In the genomic region with DNA sequence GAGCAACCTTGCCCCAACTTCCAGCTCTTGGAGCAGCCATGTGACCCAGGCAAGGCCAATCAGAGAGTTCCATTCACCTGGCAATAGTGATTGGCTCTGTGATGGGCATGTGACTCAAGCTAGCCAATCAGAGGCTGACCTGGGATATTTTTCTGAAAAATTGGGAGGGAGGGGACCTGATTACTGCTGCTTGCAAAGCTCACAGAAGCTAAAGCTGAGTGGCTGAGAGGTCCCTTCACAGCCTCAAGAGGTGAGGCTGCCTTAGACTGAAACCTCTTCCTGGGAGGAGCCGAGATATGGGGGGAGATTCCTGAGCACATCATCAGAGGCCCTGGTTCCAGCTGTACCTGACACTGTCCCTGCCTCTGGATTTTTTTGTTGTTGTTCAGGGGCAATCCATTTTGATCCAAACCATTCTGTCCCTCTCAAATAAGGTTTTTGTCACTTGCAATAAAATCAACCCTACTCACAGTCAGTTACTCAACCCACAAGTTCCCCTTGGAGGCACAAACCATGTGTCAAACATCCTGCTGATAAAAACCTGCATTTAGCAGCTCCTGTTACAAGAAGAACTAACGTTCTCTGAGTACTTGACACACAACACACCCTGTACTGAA, we compare ENCODE assay signal across 17 cellular contexts. TPM values are rescaled to one million over a fixed set of nuclear protein-coding genes. Genes with fewer than 3 reads are reported as not detected.
DNase-seq lines count a peak whose midpoint lies in the region; ATAC-seq and TF ChIP-seq lines count a peak whose summit lies in the region.
"Had no signal": no experiment of that assay in that cellular context is flagged by ENCODE, and none has a peak within 500 bp of the region (broad histone marks: within the 10 kb centered on the region; RNA-seq: fewer than 3 reads in every experiment).

No MANE protein-coding gene starts in this region.

- H3K9me3 ChIP-seq in T-helper 17 cell (ENCODE audit: control insufficient read depth, low read length, poor library complexity, severe bottlenecking) = no peaks in the 10 kb centered on the region
- H3K9me3 ChIP-seq: colonic mucosa had no signal

- H3K27ac Mint-ChIP-seq in T-helper 17 cell = no peak overlapping the region
- H3K27ac Mint-ChIP-seq in HFFc6 = no peak overlapping the region
- H3K27ac Mint-ChIP-seq: progenitor cell of endocrine pancreas had no signal

- intact Hi-C loops in cardiac septum (cut with DNase I) = no loop called here

- ATAC-seq in T-helper 17 cell (peak; percentile 10), HG03139 (IDR thresholded peaks at IDR 0.05; ENCODE audit: unreplicated experiment) (no peak)
- ATAC-seq: left ventricle myocardium superior had no signal

- H3K9me3 Mint-ChIP-seq in HFFc6 = no peaks in the 10 kb centered on the region
- H3K9me3 Mint-ChIP-seq: IgD-negative memory B cell had no signal

- no peaks in the 10 kb centered on the region for H3K27me3 Mint-ChIP-seq in T-helper 17 cell
- H3K27me3 Mint-ChIP-seq in HFFc6 (ENCODE audit: insufficient read depth) = peaks cover 4% of the 10 kb centered on the region; the same call in 1 of the 2 replicates
- H3K27me3 Mint-ChIP-seq: IgD-negative memory B cell had no signal

- H3K36me3 Mint-ChIP-seq in T-helper 17 cell (ENCODE audit: low read depth) = no peaks in the 10 kb centered on the region
- no peaks in the 10 kb centered on the region for H3K36me3 Mint-ChIP-seq in HFFc6 (ENCODE audit: low read depth)
- H3K36me3 Mint-ChIP-seq: IgD-negative memory B cell had no signal

- TF ChIP-seq CTCF in foreskin fibroblast (IDR thresholded peaks at IDR 0.05; ENCODE audit: low read depth, low read length) (no peak), HFFc6 (IDR thresholded peaks at IDR 0.05) (no peak)

- H3K4me1 Mint-ChIP-seq in T-helper 17 cell = peaks cover 2% of the 10 kb centered on the region
- peaks cover 8% of the 10 kb centered on the region; the same call in 1 of the 2 replicates for H3K4me1 Mint-ChIP-seq in HFFc6 (ENCODE audit: low read depth)

- DNase-seq in CMK (ENCODE audit: low read depth) (peak; percentile 91), T-helper 17 cell (no peak), foreskin fibroblast (peak; percentile 26 to 45), NCI-H1436 treated with DMSO at 0.1 percent for 48 hours (lab: John Stamatoyannopoulos, UW) (no peak), HFFc6 (no peak), cardiac septum (ENCODE audit: low spot score) (no peak)
- DNase-seq in Jurkat, Clone E6-1 (ENCODE audit: low read depth, low spot score) = peak; percentile 60
- DNase-seq: colonic mucosa; DMS153; left ventricle myocardium superior; NCI-H526; stimulated activated CD4-positive, alpha-beta T cell treated with anti-CD3 and anti-CD28 coated beads, Interleukin-4, amount 100 ng/mL, for 1 hour had no signal

- no peak overlapping the region for H3K4me3 Mint-ChIP-seq in T-helper 17 cell
- H3K4me3 Mint-ChIP-seq in HFFc6 = no peak overlapping the region

- H3K4me3 ChIP-seq in Jurkat, Clone E6-1 (ENCODE audit: low read length) = no peak overlapping the region
- H3K4me3 ChIP-seq in foreskin fibroblast (ENCODE audit: low read depth in 1 of 2, low read length in 2 of 2) = no peak overlapping the region
- H3K4me3 ChIP-seq: colonic mucosa had no signal

RNA-seq across cellular contexts. Expression of a gene that starts 4.8 kb away (rescaled TPM):
- polyA plus RNA-seq in Jurkat, Clone E6-1 (2012; ENCODE audit: insufficient read depth, insufficient read length) = not detected
- total RNA-seq in T-helper 17 cell (not detected), cardiac septum (not detected)
- total RNA-seq in HFFc6 (2021; fragmentation: NEBNext Ultra II Directional; extraction: Animal tissue kit (Norgen Biotek cat#: 25700)) = not detected
- total RNA-seq: colonic mucosa, glomerular endothelial cell, left ventricle myocardium superior, progenitor cell of endocrine pancreas, temporal lobe had no signal
- polyA plus RNA-seq: IgD-negative memory B cell had no signal

RNA-seq across cellular contexts. Expression of a gene that starts 16.6 kb away (rescaled TPM):
- 129 TPM for polyA plus RNA-seq in Jurkat, Clone E6-1 (2012; ENCODE audit: insufficient read depth, insufficient read length)
- total RNA-seq in T-helper 17 cell (10 to 100 TPM; 33.7 to 48.8 TPM), cardiac septum (36.9 TPM)
- 10 to 100 TPM; 77.0 to 81.3 (median 79.6) TPM for total RNA-seq in HFFc6 (2021; fragmentation: NEBNext Ultra II Directional; extraction: Animal tissue kit (Norgen Biotek cat#: 25700))

RNA-seq across cellular contexts. Expression of a gene that starts 25.1 kb away (rescaled TPM):
- polyA plus RNA-seq in Jurkat, Clone E6-1 (2012; ENCODE audit: insufficient read depth, insufficient read length) = 3.1 TPM
- total RNA-seq in T-helper 17 cell (10 to 100 TPM; 27.7 to 31.8 TPM), cardiac septum (0.32 TPM)
- not detected for total RNA-seq in HFFc6 (2021; fragmentation: NEBNext Ultra II Directional; extraction: Animal tissue kit (Norgen Biotek cat#: 25700))
- total RNA-seq: glomerular endothelial cell had no signal

RNA-seq across cellular contexts. Expression of a gene that starts 29.1 kb away (rescaled TPM):
- 117 TPM for polyA plus RNA-seq in Jurkat, Clone E6-1 (2012; ENCODE audit: insufficient read depth, insufficient read length)
- total RNA-seq in T-helper 17 cell (10 to 100 TPM; 91.8 to 98.5 TPM), cardiac septum (51.8 TPM)
- total RNA-seq in HFFc6 (2021; fragmentation: NEBNext Ultra II Directional; extraction: Animal tissue kit (Norgen Biotek cat#: 25700)) = 10 to 100 TPM; 83.1 to 97.6 (median 93.3) TPM

RNA-seq across cellular contexts. Expression of a gene that starts 56.9 kb away (rescaled TPM):
- 126 TPM for polyA plus RNA-seq in Jurkat, Clone E6-1 (2012; ENCODE audit: insufficient read depth, insufficient read length)
- total RNA-seq in T-helper 17 cell (100 to 1,000 TPM in 1 of 2 donors, 10 to 100 TPM in 1; 97.5 to 105 TPM), cardiac septum (17.8 TPM)
- 100 to 1,000 TPM in 3 of 6 experiments, 10 to 100 TPM in 3; 93.5 to 103 (median 100) TPM for total RNA-seq in HFFc6 (2021; fragmentation: NEBNext Ultra II Directional; extraction: Animal tissue kit (Norgen Biotek cat#: 25700))

Comparison
In these comparisons a context has a peak if more than half of its experiments do, and no peak if none do; other contexts are left out.
1. DNase-seq: peak in CMK (single experiment), Jurkat, Clone E6-1 (single experiment) and foreskin fibroblast (2 of 2); none in T-helper 17 cell (0 of 3), NCI-H1436 treated with DMSO at 0.1 percent for 48 hours (single experiment), HFFc6 (single experiment) and cardiac septum (single experiment).
2. RNA of a gene that starts 25.1 kb away (total RNA-seq): 27.7 to 31.8 TPM in T-helper 17 cell; 0.32 TPM in cardiac septum (single experiment) and not detected in HFFc6; every median in the first group is over 10 times any median in the second.